In the genomic region with DNA sequence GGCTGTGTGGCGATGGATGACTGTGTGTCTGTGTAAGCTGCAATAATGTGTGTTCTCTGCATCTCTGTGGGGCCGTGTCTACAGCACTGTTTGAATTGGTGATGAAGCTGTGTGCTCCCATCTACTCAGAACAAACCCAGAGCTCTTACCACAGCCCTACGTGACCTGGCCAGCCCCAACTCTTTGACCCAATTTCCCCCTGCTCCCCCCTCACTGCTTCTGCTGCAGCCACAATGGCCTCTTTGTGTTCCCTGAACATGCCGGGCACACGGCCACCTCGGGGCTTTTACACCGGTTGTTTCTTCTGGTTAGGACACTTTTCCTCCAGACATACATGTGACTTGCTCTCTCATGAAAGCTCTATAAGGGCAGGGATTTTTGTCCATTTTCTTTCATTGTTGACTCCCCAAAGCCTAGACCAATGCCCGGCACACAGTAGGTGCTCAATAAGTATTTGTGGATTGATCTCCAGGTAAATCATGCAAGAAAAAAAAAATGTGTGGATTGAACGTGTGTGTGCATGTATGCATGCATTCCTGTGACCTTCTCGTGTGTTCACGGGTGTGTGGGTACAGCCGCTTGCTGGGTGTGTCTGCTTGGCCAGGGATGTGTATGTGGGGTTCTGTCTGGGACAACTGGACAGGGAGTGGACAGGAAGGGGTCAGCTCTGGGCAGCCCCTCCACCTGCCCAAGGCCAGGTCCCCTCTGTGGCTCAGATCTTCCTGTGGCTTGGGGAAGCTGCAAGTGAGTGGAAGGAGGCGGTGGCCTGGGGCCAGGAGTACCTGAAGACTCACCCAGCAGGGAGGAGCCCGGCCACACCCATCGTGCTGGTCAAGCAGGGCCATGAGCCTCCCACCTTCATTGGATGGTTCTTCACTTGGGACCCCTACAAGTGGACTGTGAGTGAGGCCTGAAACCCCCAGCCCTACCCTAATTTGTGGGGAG, we compare ENCODE assay signal across 9 cellular contexts. TPM values are rescaled to one million over a fixed set of nuclear protein-coding genes. Genes with fewer than 3 reads are reported as not detected.
DNase-seq lines count a peak whose midpoint lies in the region; ATAC-seq and TF ChIP-seq lines count a peak whose summit lies in the region.
"Had no signal": no experiment of that assay in that cellular context is flagged by ENCODE, and none has a peak within 500 bp of the region (broad histone marks: within the 10 kb centered on the region; RNA-seq: fewer than 3 reads in every experiment).

No MANE protein-coding gene starts in this region.

- ATAC-seq in GM19023 (IDR thresholded peaks at IDR 0.05; ENCODE audit: unreplicated experiment) (no peak), GM18502 (IDR thresholded peaks at IDR 0.05; ENCODE audit: poor library complexity, unreplicated experiment) (no peak), GM21825 (IDR thresholded peaks at IDR 0.05; ENCODE audit: unreplicated experiment) (no peak)

- H3K4me3 Mint-ChIP-seq in neural crest cell = peak overlapping the region; percentile 21

- TF ChIP-seq CTCF in 22Rv1 (IDR thresholded peaks at IDR 0.05) (no peak), neural crest cell (conservative IDR thresholded peaks at IDR 0.05) (no peak)

- H3K36me3 Mint-ChIP-seq in neural crest cell (ENCODE audit: low read depth) = no peaks in the 10 kb centered on the region

- H3K4me1 Mint-ChIP-seq in neural crest cell = peaks cover 31% of the 10 kb centered on the region

- H3K27me3 Mint-ChIP-seq in neural crest cell (ENCODE audit: low read depth) = no peaks in the 10 kb centered on the region

- peak overlapping the region; percentile 89 for H3K27ac Mint-ChIP-seq in neural crest cell (ENCODE audit: unreplicated experiment)

- peak overlapping the region; percentile 41; the same call in 1 of the 2 replicates for H3K27ac ChIP-seq in 22Rv1

- no peaks in the 10 kb centered on the region for H3K9me3 Mint-ChIP-seq in neural crest cell

- in situ Hi-C loops in SK-MEL-5 (cut with HindIII; ENCODE audit: low pct_unique_long_range_greater_than_20kb, low sequenced_read_pairs) = no loop called here

- DNase-seq in SK-MEL-5 (ENCODE audit: low read depth, low spot score) (peak; percentile 92), globus pallidus (ENCODE audit: low spot score) (peak; percentile 99), neural crest cell (ENCODE audit: low read depth, low spot score) (peak; percentile 36), NCI-H187 (lab: John Stamatoyannopoulos, UW) (no peak)

RNA-seq across cellular contexts. Expression of a gene that starts 14.8 kb away (rescaled TPM):
- 3.6 and 3.7 TPM in 2 replicates for total RNA-seq in SK-MEL-5 (2014; rRNA removed; shearing (Covaris generic))
- 2.5 and 4.4 TPM in 2 replicates for polyA plus RNA-seq in SK-MEL-5 (2015; cell fraction: cytosol; rRNA removed)
- polyA plus RNA-seq in SK-MEL-5 (2015; cell fraction: nucleus; rRNA removed) = 40.4 and 50.6 TPM in 2 replicates
- 4.9 and 6.2 TPM in 2 replicates for total RNA-seq in neural crest cell

RNA-seq across cellular contexts. Expression of a gene that starts 24.1 kb away (rescaled TPM):
- 7.0 and 8.8 TPM in 2 replicates for total RNA-seq in SK-MEL-5 (2014; rRNA removed; shearing (Covaris generic))
- polyA plus RNA-seq in SK-MEL-5 (2015; cell fraction: cytosol; rRNA removed) = 7.0 and 7.4 TPM in 2 replicates
- 21.1 and 25.1 TPM in 2 replicates for polyA plus RNA-seq in SK-MEL-5 (2015; cell fraction: nucleus; rRNA removed)
- total RNA-seq in neural crest cell = 36.9 and 37.2 TPM in 2 replicates

RNA-seq across cellular contexts. Expression of a gene that starts 33.7 kb away (rescaled TPM):
- total RNA-seq in SK-MEL-5 (2014; rRNA removed; shearing (Covaris generic)) = not detected in 2 replicates
- polyA plus RNA-seq in SK-MEL-5 (2015; cell fraction: cytosol; rRNA removed) = not detected in 2 replicates
- polyA plus RNA-seq in SK-MEL-5 (2015; cell fraction: nucleus; rRNA removed) = 0.26 TPM in 1 of 2 replicates, not detected in the other
- 1.1 and 1.3 TPM in 2 replicates for total RNA-seq in neural crest cell
- total RNA-seq: pulmonary artery endothelial cell had no signal

Comparison
In these comparisons a context has a peak if more than half of its experiments do, and no peak if none do; other contexts are left out.
1. DNase-seq: peak in SK-MEL-5 (single experiment), globus pallidus (single experiment) and neural crest cell (single experiment); none in NCI-H187 (0 of 2).